ENCODE assay signal across 9 cellular contexts in the genomic region with DNA sequence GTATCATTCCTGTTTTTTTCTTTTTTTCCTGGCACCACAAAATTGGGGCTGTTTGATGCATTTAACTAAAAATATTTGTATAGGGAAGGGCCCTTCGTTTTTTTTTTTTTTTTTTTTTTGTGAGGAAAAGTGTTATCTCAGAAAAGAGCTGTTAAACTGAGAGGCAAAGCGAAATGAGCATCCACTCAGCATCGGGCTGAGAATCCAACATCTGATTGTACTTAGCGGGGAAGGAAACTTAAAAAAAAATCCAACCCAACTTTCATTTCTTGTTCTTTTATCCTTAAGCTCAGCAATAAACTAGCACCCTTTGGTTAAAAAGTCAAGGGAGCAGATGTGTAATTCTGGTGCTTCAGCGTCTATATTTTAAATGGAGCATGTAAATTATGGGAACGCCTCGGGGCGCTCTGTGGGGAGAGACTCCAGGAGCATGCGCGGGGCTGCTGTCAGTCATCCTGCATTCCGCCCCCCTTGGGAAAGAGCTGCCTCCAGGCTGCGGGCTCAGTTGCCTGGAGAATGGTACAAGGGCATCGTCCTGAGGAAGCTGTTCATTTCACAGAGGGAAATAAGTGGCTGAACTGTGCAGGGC. TPM values are rescaled to one million over a fixed set of nuclear protein-coding genes. Genes with fewer than 3 reads are reported as not detected.
DNase-seq lines count a peak whose midpoint lies in the region; ATAC-seq and TF ChIP-seq lines count a peak whose summit lies in the region.
"Had no signal": no experiment of that assay in that cellular context is flagged by ENCODE, and none has a peak within 500 bp of the region (broad histone marks: within the 10 kb centered on the region; RNA-seq: fewer than 3 reads in every experiment).

No MANE protein-coding gene starts in this region.

- H3K4me3 Mint-ChIP-seq in CD4-positive, alpha-beta memory T cell: no peak overlapping the region
- H3K4me3 Mint-ChIP-seq: activated T-cell treated with anti-CD3 and anti-CD28 coated beads, Interleukin-2, amount 50 U/mL, for 4 hours had no signal

- peaks cover 0 to 1% (median 0%) of the 10 kb centered on the region in 8 donors for H3K9me3 Mint-ChIP-seq in CD4-positive, alpha-beta memory T cell
- H3K9me3 Mint-ChIP-seq: activated T-cell treated with anti-CD3 and anti-CD28 coated beads, Interleukin-2, amount 50 U/mL, for 4 hours had no signal

- no peak for ATAC-seq in HG03521 (IDR thresholded peaks at IDR 0.05; ENCODE audit: unreplicated experiment)
- ATAC-seq: activated T-cell treated with anti-CD3 and anti-CD28 coated beads, Interleukin-2, amount 50 U/mL, for 4 hours had no signal

- H3K4me1 ChIP-seq in SK-N-SH (ENCODE audit: control insufficient read depth in 1 of 2, insufficient read depth in 2 of 2, low read depth in 1 of 2, low read length in 1 of 2) (no peaks in the 10 kb centered on the region), iPS-20b (ENCODE audit: insufficient read depth, low read length) (no peaks in the 10 kb centered on the region)
- no peaks in the 10 kb centered on the region for H3K4me1 ChIP-seq in CD4-positive, alpha-beta memory T cell (ENCODE audit: insufficient read depth, low read length)

- peak overlapping the region; percentile 73 for H3K4me2 ChIP-seq in SK-N-SH

- no peak for TF ChIP-seq RAD21 in SK-N-SH (IDR thresholded peaks at IDR 0.05; ENCODE audit: low read length)

- H3K79me2 ChIP-seq in SK-N-SH (ENCODE audit: insufficient read depth): no peaks in the 10 kb centered on the region

- H3F3A ChIP-seq in SK-N-SH (replicated peaks; ENCODE audit: insufficient read depth): no peaks in the 10 kb centered on the region

- H3K27ac ChIP-seq in SK-N-SH (ENCODE audit: low read depth in 2 of 2, low read length in 1 of 2): no peak overlapping the region
- no peak overlapping the region for H3K27ac ChIP-seq in iPS-20b (ENCODE audit: low read length)
- H3K27ac ChIP-seq in substantia nigra (ENCODE audit: low read depth, low read length, poor library complexity, severe bottlenecking): no peak overlapping the region
- H3K27ac ChIP-seq in CD4-positive, alpha-beta memory T cell (ENCODE audit: low read depth, low read length): no peak overlapping the region

- peak overlapping the region; percentile 68; the same call in 1 of the 2 replicates for H2AFZ ChIP-seq in SK-N-SH (ENCODE audit: low read depth)

- H3K4me3 ChIP-seq in SK-N-SH (ENCODE audit: low read depth in 2 of 2, low read length in 1 of 2): peak overlapping the region; percentile 32 to 51; a peak in 3 of 4 replicates
- H3K4me3 ChIP-seq in iPS-20b (ENCODE audit: low read length): peak overlapping the region; percentile 61; the same call in 1 of the 2 replicates
- H3K4me3 ChIP-seq in CD4-positive, alpha-beta memory T cell (ENCODE audit: low read length in 2 of 2): no peak overlapping the region

- TF ChIP-seq CTCF in SK-N-SH (IDR thresholded peaks at IDR 0.05): no peak

- WGBS in SK-N-SH (ENCODE audit: low lambda C conversion rate): under 1% methylated on average over 13 of the region's 13 CpGs

- H3K9me3 ChIP-seq in SK-N-SH (no peaks in the 10 kb centered on the region), iPS-20b (ENCODE audit: insufficient read depth, low read depth, low read length) (no peaks in the 10 kb centered on the region)
- no peaks in the 10 kb centered on the region for H3K9me3 ChIP-seq in CD4-positive, alpha-beta memory T cell (ENCODE audit: control insufficient read depth in 1 of 2, low read length in 2 of 2)

- H3K27me3 Mint-ChIP-seq in CD4-positive, alpha-beta memory T cell: peaks cover 2 to 8% of the 10 kb centered on the region in 2 donors

- H3K9me2 ChIP-seq in SK-N-SH: no peaks in the 10 kb centered on the region

- peaks cover 0 to 2% (median 0%) of the 10 kb centered on the region in 4 donors for H3K4me1 Mint-ChIP-seq in CD4-positive, alpha-beta memory T cell

- no peak for TF ChIP-seq EP300 in SK-N-SH (IDR thresholded peaks at IDR 0.05; ENCODE audit: borderline replicate concordance in 1 of 2, low read depth in 1 of 2, low read length in 1 of 2)

- H3K9ac ChIP-seq in SK-N-SH (no peak overlapping the region), iPS-20b (ENCODE audit: low read depth, low read length) (no peak overlapping the region)

- POLR2A ChIA-PET in SK-N-SH (lab: Yijun Ruan, JAX): no interaction called here
- POLR2A ChIA-PET in CD4-positive, alpha-beta memory T cell (lab: Charles Lee; ENCODE audit: partially characterized antibody): no interaction called here

- H3K27me3 ChIP-seq in SK-N-SH (ENCODE audit: insufficient read depth) (no peaks in the 10 kb centered on the region), iPS-20b (ENCODE audit: insufficient read depth, low read length) (peaks cover 14% of the 10 kb centered on the region; the same call in 1 of the 2 replicates)
- H3K27me3 ChIP-seq in CD4-positive, alpha-beta memory T cell (ENCODE audit: insufficient read depth, low read length): no peaks in the 10 kb centered on the region

- peak; percentile 16 for DNase-seq in HS-5 (ENCODE audit: low read depth)
- peak; percentile 4 for DNase-seq in SK-N-SH
- DNase-seq in substantia nigra (lab: John Stamatoyannopoulos, UW): peak in 48 of 49 donors; percentile 2 to 83 (median 52)
- DNase-seq in AG08396 (ENCODE audit: low spot score): no peak
- DNase-seq in CD4-positive, alpha-beta memory T cell: no peak
- DNase-seq in NCI-H1092 treated with DMSO at 0.1 percent for 48 hours (lab: John Stamatoyannopoulos, UW): no peak
- DNase-seq: activated T-cell treated with anti-CD3 and anti-CD28 coated beads, Interleukin-2, amount 50 U/mL, for 4 hours had no signal

- H3K36me3 ChIP-seq in SK-N-SH (replicated peaks in 1 of 2; ENCODE audit: control insufficient read depth in 1 of 2, insufficient read depth in 2 of 2, low read length in 1 of 2) (no peaks in the 10 kb centered on the region), iPS-20b (ENCODE audit: insufficient read depth, low read depth, low read length) (no peaks in the 10 kb centered on the region)
- H3K36me3 ChIP-seq in CD4-positive, alpha-beta memory T cell (ENCODE audit: insufficient read depth, low read length): no peaks in the 10 kb centered on the region

- H3K27ac Mint-ChIP-seq in CD4-positive, alpha-beta memory T cell: no peak overlapping the region

- intact Hi-C loops in CD4-positive, alpha-beta memory T cell (cut with micrococcal nuclease): no loop called here

- no peaks in the 10 kb centered on the region for H3K36me3 Mint-ChIP-seq in CD4-positive, alpha-beta memory T cell

- CTCF ChIA-PET in SK-N-SH (lab: Yijun Ruan, JAX): interaction anchor here (1.4 kb wide), 1 partner anchor 12 kb away, joined by 3 read pairs; no protein-coding TSS in a partner anchor
- CTCF ChIA-PET in CD4-positive, alpha-beta memory T cell (lab: Charles Lee; ENCODE audit: partially characterized antibody): no interaction called here

- no peaks in the 10 kb centered on the region for H4K20me1 ChIP-seq in SK-N-SH (ENCODE audit: insufficient read depth)

TF ChIP-seq in SK-N-SH, 30 proteins besides CTCF, POLR2A, EP300 and RAD21 (continues in another document):
- no peak for TF ChIP-seq FOSL2 (IDR thresholded peaks at IDR 0.05; ENCODE audit: borderline replicate concordance, low read depth)
- TF ChIP-seq POLR2AphosphoS5 (IDR thresholded peaks at IDR 0.05; ENCODE audit: low read depth, low read length): no peak
- TF ChIP-seq FOXM1 (IDR thresholded peaks at IDR 0.05; ENCODE audit: low read depth): no peak
- no peak for TF ChIP-seq ZBTB33 (IDR thresholded peaks at IDR 0.05; ENCODE audit: borderline replicate concordance, low read depth)
- no peak for TF ChIP-seq SMC3 (IDR thresholded peaks at IDR 0.05; ENCODE audit: low read depth, low read length)
- peak; percentile 63 for TF ChIP-seq NRF1 (IDR thresholded peaks at IDR 0.05; ENCODE audit: low read depth, low read length)
- peak; percentile 89 for TF ChIP-seq PBX3 (IDR thresholded peaks at IDR 0.05)

RNA-seq across cellular contexts. Expression of gene DMRT2, which starts 33.3 kb away (rescaled TPM):
- polyA plus RNA-seq in SK-N-SH (2012; rRNA removed): not detected in 2 replicates
- not detected in 2 replicates for polyA plus RNA-seq in SK-N-SH (2012; cell fraction: cytosol; rRNA removed)
- not detected in 2 replicates for polyA plus RNA-seq in SK-N-SH (2012; cell fraction: nucleus; rRNA removed)
- under 1 TPM in 1 of 2 experiments, not detected in 1; 0.23 TPM for total RNA-seq in CD4-positive, alpha-beta memory T cell
- under 1 TPM in 1 of 2 donors, not detected in 1; 0.08 TPM for polyA plus RNA-seq in CD4-positive, alpha-beta memory T cell
- total RNA-seq: activated T-cell treated with anti-CD3 and anti-CD28 coated beads, Interleukin-2, amount 50 U/mL, for 4 hours had no signal

Comparison
In these comparisons a context has a peak if more than half of its experiments do, and no peak if none do; other contexts are left out.
1. DNase-seq: peak in HS-5 (single experiment), SK-N-SH (single experiment) and substantia nigra (48 of 49); none in AG08396 (single experiment), CD4-positive, alpha-beta memory T cell (0 of 5) and NCI-H1092 treated with DMSO at 0.1 percent for 48 hours (single experiment).
2. H3K4me3 ChIP-seq: peak in SK-N-SH (2 of 2) and iPS-20b (single experiment); none in CD4-positive, alpha-beta memory T cell (0 of 2).